In the genomic region with DNA sequence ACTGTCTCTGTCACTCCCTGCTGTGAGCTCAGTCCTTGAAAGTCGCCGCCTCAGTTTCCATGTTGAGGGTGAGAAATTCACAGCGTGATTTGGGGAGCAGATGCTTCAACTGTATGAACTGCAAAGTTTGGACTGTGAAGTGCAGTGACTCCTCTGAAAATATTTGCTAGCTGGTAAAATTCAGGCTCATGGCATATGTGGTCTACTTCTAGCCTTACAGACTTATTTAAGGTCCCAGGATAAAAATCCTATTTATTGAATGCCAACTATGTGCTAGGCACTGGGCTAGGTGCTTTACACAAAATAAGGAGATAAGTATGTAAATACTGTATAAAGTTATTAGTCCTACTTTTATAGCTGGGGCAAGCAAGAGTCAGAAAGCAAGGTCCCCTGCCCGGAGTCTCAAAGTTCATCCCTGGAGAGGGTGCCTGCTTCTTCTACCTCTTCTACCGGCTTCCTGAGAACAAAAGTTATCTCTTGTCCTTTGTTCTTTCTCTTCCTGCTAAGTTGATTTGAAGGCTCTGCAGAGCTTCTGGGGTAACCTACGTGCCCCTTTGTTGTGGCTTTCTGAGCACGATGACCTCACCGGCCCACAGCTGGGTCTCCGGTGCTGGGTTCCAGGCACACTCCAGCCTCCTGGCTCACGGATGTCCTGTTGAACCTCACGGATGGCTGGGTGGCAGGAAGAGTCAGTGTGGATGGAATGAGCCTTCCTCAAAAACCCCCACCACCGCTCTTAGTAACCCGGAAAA, we compare ENCODE assay signal across 1 cellular context.
TF ChIP-seq lines count a peak whose summit lies in the region.

No MANE protein-coding gene starts in this region.

TF ChIP-seq in HCT116, 20 proteins besides CTCF, POLR2A, EP300 and RAD21 (continued from another document):
- TF ChIP-seq, protein P1, sequence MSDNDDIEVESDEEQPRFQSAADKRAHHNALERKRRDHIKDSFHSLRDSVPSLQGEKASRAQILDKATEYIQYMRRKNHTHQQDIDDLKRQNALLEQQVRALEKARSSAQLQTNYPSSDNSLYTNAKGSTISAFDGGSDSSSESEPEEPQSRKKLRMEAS (IDR thresholded peaks at IDR 0.05) = no peak
